8 cellular contexts compared by ENCODE assay signal in the genomic region with DNA sequence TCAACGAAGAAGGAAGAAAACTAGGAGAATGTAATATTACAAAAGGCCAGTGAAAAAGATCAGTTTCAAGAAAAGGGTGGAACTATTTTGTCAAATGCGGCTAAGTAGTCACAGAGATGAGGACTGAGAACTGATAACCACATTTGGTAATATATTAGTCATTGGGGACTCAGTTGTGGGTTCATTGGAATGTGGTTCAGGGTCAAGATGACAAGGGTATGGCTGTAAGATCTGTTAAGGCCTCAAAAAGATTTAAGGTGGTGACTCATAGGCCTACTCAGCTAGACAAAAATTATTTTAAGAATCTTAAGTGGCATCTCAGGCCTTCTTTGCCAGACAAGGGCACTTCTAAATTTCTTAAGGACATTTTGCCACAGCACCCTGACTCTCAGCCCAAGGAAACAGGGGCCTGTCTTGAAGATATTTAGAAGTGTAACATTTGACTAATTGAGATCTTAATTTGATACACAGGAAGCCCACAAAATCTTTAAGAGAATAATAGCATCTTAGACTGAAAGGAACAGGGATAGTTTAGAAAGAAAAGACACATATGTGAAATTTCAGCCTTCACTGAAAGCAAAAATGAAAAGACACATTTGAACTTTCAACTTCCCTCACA.
A peak's percentile ranks its signal among the peaks of the same experiment; 100 is the strongest.
DNase-seq lines count a peak whose midpoint lies in the region; ATAC-seq lines count a peak whose summit lies in the region.

No MANE protein-coding gene starts in this region.

- in situ Hi-C loops in G401 (cut with HindIII; ENCODE audit: low sequenced_read_pairs) = no loop called here

- peak; percentile 92 for ATAC-seq in GM19395 (IDR thresholded peaks at IDR 0.05; ENCODE audit: unreplicated experiment)
- ATAC-seq in HG03378 (IDR thresholded peaks at IDR 0.05; ENCODE audit: unreplicated experiment) = peak; percentile 99

- DNase-seq in AG08395 (ENCODE audit: low spot score) (peak; percentile 86), amniotic stem cell (lab: John Stamatoyannopoulos, UW) (peak; percentile 52), cerebellar nuclear complex (lab: John Stamatoyannopoulos, UW) (no peak), T-helper 9 cell (no peak), G401 (ENCODE audit: low spot score) (no peak), NCI-H524 (lab: John Stamatoyannopoulos, UW) (no peak)

Comparison
In these comparisons a context has a peak if more than half of its experiments do, and no peak if none do; other contexts are left out.
1. DNase-seq: peak in AG08395 (single experiment) and amniotic stem cell (single experiment); none in cerebellar nuclear complex (0 of 2), T-helper 9 cell (single experiment), G401 (single experiment) and NCI-H524 (0 of 2).